ENCODE assay signal across 8 cellular contexts in the genomic region with DNA sequence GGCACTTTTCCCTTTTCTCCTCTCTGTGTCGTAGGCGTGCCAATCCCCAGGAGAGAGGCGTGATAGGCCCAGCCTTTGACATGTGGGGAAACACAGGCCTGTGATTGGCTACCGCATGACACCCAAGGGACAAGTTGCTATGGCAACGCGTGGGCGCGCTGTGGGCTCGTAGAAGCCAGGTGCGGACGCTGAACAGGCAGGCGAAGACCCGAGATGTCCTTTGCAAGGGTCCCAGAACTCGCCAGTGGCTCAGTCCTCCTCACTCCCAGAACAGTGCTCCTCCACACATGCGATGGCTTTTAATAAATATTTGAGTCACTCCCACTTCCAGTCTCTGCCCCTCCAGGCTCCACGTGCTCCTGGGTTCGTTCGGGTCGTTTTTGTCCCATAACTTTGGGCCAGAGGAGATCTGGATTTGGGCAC. TPM values are rescaled to one million over a fixed set of nuclear protein-coding genes. Genes with fewer than 3 reads are reported as not detected.
DNase-seq lines count a peak whose midpoint lies in the region; ATAC-seq, FAIRE-seq and TF ChIP-seq lines count a peak whose summit lies in the region.

No MANE protein-coding gene starts in this region.

- peak overlapping the region; percentile 51 for H3K4me3 Mint-ChIP-seq in activated CD4-positive, alpha-beta T cell treated with anti-CD3 and anti-CD28 coated beads, Interleukin-2, amount 10 ng/mL, durations not matched to agents 7 days and 5 days

- ATAC-seq in A549: peak; percentile 68 to 79
- ATAC-seq in GM18909 (IDR thresholded peaks at IDR 0.05; ENCODE audit: poor library complexity, unreplicated experiment): peak; percentile 90
- peak; percentile 54 for ATAC-seq in HG03196 (IDR thresholded peaks at IDR 0.05; ENCODE audit: unreplicated experiment)

- no peaks in the 10 kb centered on the region for H3K9me3 Mint-ChIP-seq in activated CD4-positive, alpha-beta T cell treated with anti-CD3 and anti-CD28 coated beads, Interleukin-2, amount 10 ng/mL, durations not matched to agents 7 days and 5 days

- CTCF ChIA-PET in A549 (lab: Yijun Ruan, JAX): interaction anchor here (0.6 to 33.7 kb wide), 4 partner anchors 10 to 849 kb away, joined by 3 to 1280 read pairs (median 52); a partner anchor contains a TSS
- CTCF ChIA-PET in activated CD4-positive, alpha-beta T cell treated with anti-CD3 and anti-CD28 coated beads, Interleukin-2, amount 10 ng/mL, durations not matched to agents 7 days and 5 days (lab: Charles Lee): no interaction called here

- WGBS in A549 (ENCODE audit: missing lambda C conversion rate): 66% methylated on average over 19 of the region's 19 CpGs

- H3K27me3 Mint-ChIP-seq in activated CD4-positive, alpha-beta T cell treated with anti-CD3 and anti-CD28 coated beads, Interleukin-2, amount 10 ng/mL, durations not matched to agents 7 days and 5 days: no peaks in the 10 kb centered on the region

- TF ChIP-seq POLR2A in A549 (IDR thresholded peaks at IDR 0.05; ENCODE audit: low read length): no peak

- POLR2A ChIA-PET in A549 (lab: Yijun Ruan, JAX): no interaction called here
- POLR2A ChIA-PET in activated CD4-positive, alpha-beta T cell treated with anti-CD3 and anti-CD28 coated beads, Interleukin-2, amount 10 ng/mL, durations not matched to agents 7 days and 5 days (lab: Charles Lee): no interaction called here

- peaks cover 33% of the 10 kb centered on the region for H3K4me1 ChIP-seq in A549

- peak overlapping the region; percentile 61 for H3K4me2 ChIP-seq in A549

- no peak overlapping the region; a peak in 1 of 6 replicates for H3K27ac ChIP-seq in A549
- H3K27ac ChIP-seq in coronary artery: peak overlapping the region in 1 of 2 donors; percentile 54

- H3K4me3 ChIP-seq in A549: peak overlapping the region; percentile 31
- H3K4me3 ChIP-seq in coronary artery: peak overlapping the region; percentile 51

- H3K27ac Mint-ChIP-seq in activated CD4-positive, alpha-beta T cell treated with anti-CD3 and anti-CD28 coated beads, Interleukin-2, amount 10 ng/mL, durations not matched to agents 7 days and 5 days: no peak overlapping the region

- no peak for TF ChIP-seq RAD21 in A549 (conservative IDR thresholded peaks at IDR 0.05 in 1 of 2, IDR thresholded peaks at IDR 0.05 in 1 of 2)

- no peaks in the 10 kb centered on the region for H3K36me3 Mint-ChIP-seq in activated CD4-positive, alpha-beta T cell treated with anti-CD3 and anti-CD28 coated beads, Interleukin-2, amount 10 ng/mL, durations not matched to agents 7 days and 5 days (ENCODE audit: low read depth)

- no peak for TF ChIP-seq EP300 in A549 (IDR thresholded peaks at IDR 0.05)

- TF ChIP-seq CTCF in A549 (IDR thresholded peaks at IDR 0.05): no peak
- no peak for TF ChIP-seq CTCF in coronary artery (IDR thresholded peaks at IDR 0.05)

- H3K4me1 Mint-ChIP-seq in activated CD4-positive, alpha-beta T cell treated with anti-CD3 and anti-CD28 coated beads, Interleukin-2, amount 10 ng/mL, durations not matched to agents 7 days and 5 days: peaks cover 17% of the 10 kb centered on the region

- DNase-seq in A549 (ENCODE audit: low read depth in 1 of 2, low spot score in 1 of 2): peak; percentile 86 to 90
- peak; percentile 93 for DNase-seq in NCI-H460 (ENCODE audit: extremely low read depth, low read depth)
- DNase-seq in activated CD4-positive, alpha-beta T cell treated with anti-CD3 and anti-CD28 coated beads, Interleukin-2, amount 10 ng/mL, durations not matched to agents 7 days and 5 days: peak; percentile 90
- peak; percentile 91 for DNase-seq in coronary artery (ENCODE audit: low spot score)
- peak; percentile 98 for DNase-seq in left kidney (ENCODE audit: low read depth, low spot score)
- peak; percentile 91 for DNase-seq in stimulated activated CD4-positive, alpha-beta T cell treated with anti-CD3 and anti-CD28 coated beads, Interleukin-1b, Interleukin-23, amount 100 ng/mL, for 48 hours

- no peak for FAIRE-seq in A549 (lab: Jason Lieb, UNC)

- no peaks in the 10 kb centered on the region for H3K9me3 ChIP-seq in A549

TF ChIP-seq in A549, 52 proteins besides CTCF, POLR2A, EP300 and RAD21:
- TF ChIP-seq, protein P1, sequence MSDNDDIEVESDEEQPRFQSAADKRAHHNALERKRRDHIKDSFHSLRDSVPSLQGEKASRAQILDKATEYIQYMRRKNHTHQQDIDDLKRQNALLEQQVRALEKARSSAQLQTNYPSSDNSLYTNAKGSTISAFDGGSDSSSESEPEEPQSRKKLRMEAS (IDR thresholded peaks at IDR 0.05): peak; percentile 64; the same call in 1 of the 2 replicates
- TF ChIP-seq RFX5 (IDR thresholded peaks at IDR 0.05) (peak; percentile 95), HOXB13 (CRISPR knock-in tag; IDR thresholded peaks at IDR 0.05; ENCODE audit: low read depth) (no peak)
- TF ChIP-seq, protein P2, sequence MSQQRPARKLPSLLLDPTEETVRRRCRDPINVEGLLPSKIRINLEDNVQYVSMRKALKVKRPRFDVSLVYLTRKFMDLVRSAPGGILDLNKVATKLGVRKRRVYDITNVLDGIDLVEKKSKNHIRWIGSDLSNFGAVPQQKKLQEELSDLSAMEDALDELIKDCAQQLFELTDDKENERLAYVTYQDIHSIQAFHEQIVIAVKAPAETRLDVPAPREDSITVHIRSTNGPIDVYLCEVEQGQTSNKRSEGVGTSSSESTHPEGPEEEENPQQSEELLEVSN (IDR thresholded peaks at IDR 0.05; ENCODE audit: borderline replicate concordance, low read depth): peak; percentile 49; the same call in 1 of the 2 replicates
- TF ChIP-seq, protein P3, sequence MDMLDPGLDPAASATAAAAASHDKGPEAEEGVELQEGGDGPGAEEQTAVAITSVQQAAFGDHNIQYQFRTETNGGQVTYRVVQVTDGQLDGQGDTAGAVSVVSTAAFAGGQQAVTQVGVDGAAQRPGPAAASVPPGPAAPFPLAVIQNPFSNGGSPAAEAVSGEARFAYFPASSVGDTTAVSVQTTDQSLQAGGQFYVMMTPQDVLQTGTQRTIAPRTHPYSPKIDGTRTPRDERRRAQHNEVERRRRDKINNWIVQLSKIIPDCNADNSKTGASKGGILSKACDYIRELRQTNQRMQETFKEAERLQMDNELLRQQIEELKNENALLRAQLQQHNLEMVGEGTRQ (IDR thresholded peaks at IDR 0.05): peak; percentile 89
TF ChIP-seq in A549: peak in this region for 4.

RNA-seq across cellular contexts. Expression of a gene that starts 4.2 kb away (rescaled TPM):
- polyA plus RNA-seq in A549 (2011; rRNA removed) (16.1 and 17.9 TPM in 2 replicates), A549 (2017; fragmentation: RNase III; extraction: RNeasy Plus Mini Kit Qiagen cat#74134 plus additional on column Dnase treatment) (8.6 to 12.2 TPM (median 8.6 TPM) in 3 replicates)
- 4.2 and 4.9 TPM in 2 replicates for polyA plus RNA-seq in A549 (2012; cell fraction: cytosol; rRNA removed)
- polyA plus RNA-seq in A549 (2012; cell fraction: nucleus; rRNA removed): 1.7 and 2.4 TPM in 2 replicates
- polyA minus RNA-seq in A549 (2011; rRNA and poly(A)+ RNA removed): 2.9 and 3.1 TPM in 2 replicates
- 0.75 and 1.1 TPM in 2 replicates for total RNA-seq in NCI-H460 (2014; rRNA removed; shearing (Covaris generic))
- polyA plus RNA-seq in NCI-H460 (2014; cell fraction: nucleus; rRNA removed): not detected in 2 replicates
- not detected for total RNA-seq in activated CD4-positive, alpha-beta T cell treated with anti-CD3 and anti-CD28 coated beads, Interleukin-2, amount 10 ng/mL, durations not matched to agents 7 days and 5 days

RNA-seq across cellular contexts. Expression of a gene that starts 18.4 kb away (rescaled TPM):
- 0.08 and 0.28 TPM in 2 replicates for polyA plus RNA-seq in A549 (2011; rRNA removed)
- 0.11 and 0.21 TPM in 2 replicates for polyA plus RNA-seq in A549 (2012; cell fraction: cytosol; rRNA removed)
- polyA plus RNA-seq in A549 (2012; cell fraction: nucleus; rRNA removed): 0.16 and 0.17 TPM in 2 replicates
- polyA plus RNA-seq in A549 (2017; fragmentation: RNase III; extraction: RNeasy Plus Mini Kit Qiagen cat#74134 plus additional on column Dnase treatment): 0.12 to 0.34 TPM (median 0.18 TPM) in 3 replicates
- polyA minus RNA-seq in A549 (2011; rRNA and poly(A)+ RNA removed): 0.19 and 0.29 TPM in 2 replicates
- 0.07 TPM in 1 of 2 replicates, not detected in the other for total RNA-seq in NCI-H460 (2014; rRNA removed; shearing (Covaris generic))
- polyA plus RNA-seq in NCI-H460 (2014; cell fraction: nucleus; rRNA removed): 0.10 TPM in 1 of 2 replicates, not detected in the other
- total RNA-seq in activated CD4-positive, alpha-beta T cell treated with anti-CD3 and anti-CD28 coated beads, Interleukin-2, amount 10 ng/mL, durations not matched to agents 7 days and 5 days: not detected

RNA-seq across cellular contexts. Expression of a gene that starts 20.0 kb away (rescaled TPM):
- polyA plus RNA-seq in A549 (2011; rRNA removed) (23.4 and 25.2 TPM in 2 replicates), A549 (2017; fragmentation: RNase III; extraction: RNeasy Plus Mini Kit Qiagen cat#74134 plus additional on column Dnase treatment) (19.2 to 21.4 TPM (median 20.8 TPM) in 3 replicates)
- polyA plus RNA-seq in A549 (2012; cell fraction: cytosol; rRNA removed): 13.2 and 14.6 TPM in 2 replicates
- polyA plus RNA-seq in A549 (2012; cell fraction: nucleus; rRNA removed): 6.8 and 8.6 TPM in 2 replicates
- polyA minus RNA-seq in A549 (2011; rRNA and poly(A)+ RNA removed): 8.7 and 10.4 TPM in 2 replicates
- total RNA-seq in NCI-H460 (2014; rRNA removed; shearing (Covaris generic)): 22.7 and 24.4 TPM in 2 replicates
- 29.5 and 35.0 TPM in 2 replicates for polyA plus RNA-seq in NCI-H460 (2014; cell fraction: nucleus; rRNA removed)
- 10 to 100 TPM; 13.7 to 15.9 TPM for total RNA-seq in activated CD4-positive, alpha-beta T cell treated with anti-CD3 and anti-CD28 coated beads, Interleukin-2, amount 10 ng/mL, durations not matched to agents 7 days and 5 days

RNA-seq across cellular contexts. Expression of a gene that starts 27.1 kb away (rescaled TPM):
- not detected in 2 replicates for polyA plus RNA-seq in A549 (2011; rRNA removed)
- polyA plus RNA-seq in A549 (2012; cell fraction: cytosol; rRNA removed): not detected in 2 replicates
- not detected in 2 replicates for polyA plus RNA-seq in A549 (2012; cell fraction: nucleus; rRNA removed)
- not detected in 3 replicates for polyA plus RNA-seq in A549 (2017; fragmentation: RNase III; extraction: RNeasy Plus Mini Kit Qiagen cat#74134 plus additional on column Dnase treatment)
- polyA minus RNA-seq in A549 (2011; rRNA and poly(A)+ RNA removed): not detected in 2 replicates
- total RNA-seq in NCI-H460 (2014; rRNA removed; shearing (Covaris generic)): not detected in 2 replicates
- 0.80 TPM in 1 of 2 replicates, not detected in the other for polyA plus RNA-seq in NCI-H460 (2014; cell fraction: nucleus; rRNA removed)
- total RNA-seq in activated CD4-positive, alpha-beta T cell treated with anti-CD3 and anti-CD28 coated beads, Interleukin-2, amount 10 ng/mL, durations not matched to agents 7 days and 5 days: not detected

RNA-seq across cellular contexts. Expression of a gene that starts 59.7 kb away (rescaled TPM):
- polyA plus RNA-seq in A549 (2011; rRNA removed): 146 and 155 TPM in 2 replicates
- polyA plus RNA-seq in A549 (2012; cell fraction: cytosol; rRNA removed): 84.5 and 89.8 TPM in 2 replicates
- 39.9 and 74.5 TPM in 2 replicates for polyA plus RNA-seq in A549 (2012; cell fraction: nucleus; rRNA removed)
- 111 to 117 TPM (median 113 TPM) in 3 replicates for polyA plus RNA-seq in A549 (2017; fragmentation: RNase III; extraction: RNeasy Plus Mini Kit Qiagen cat#74134 plus additional on column Dnase treatment)
- polyA minus RNA-seq in A549 (2011; rRNA and poly(A)+ RNA removed): 72.7 and 74.9 TPM in 2 replicates
- 76.8 and 80.0 TPM in 2 replicates for total RNA-seq in NCI-H460 (2014; rRNA removed; shearing (Covaris generic))
- 60.1 and 64.3 TPM in 2 replicates for polyA plus RNA-seq in NCI-H460 (2014; cell fraction: nucleus; rRNA removed)
- 10 to 100 TPM; 59.0 to 65.5 TPM for total RNA-seq in activated CD4-positive, alpha-beta T cell treated with anti-CD3 and anti-CD28 coated beads, Interleukin-2, amount 10 ng/mL, durations not matched to agents 7 days and 5 days
